Comparison of ENCODE assay signal across 9 cellular contexts in genomic region chr11:45405916-45406670, GRCh38.
DNase-seq lines count a peak whose midpoint lies in the region; TF ChIP-seq lines count a peak whose summit lies in the region.
"Had no signal": no experiment of that assay in that cellular context is flagged by ENCODE, and none has a peak within 500 bp of the region (broad histone marks: within the 10 kb centered on the region; RNA-seq: fewer than 3 reads in every experiment).

No MANE protein-coding gene starts in this region.

- no peak overlapping the region for H3K4me3 Mint-ChIP-seq in H9
- H3K4me3 Mint-ChIP-seq: stimulated activated naive CD8-positive, alpha-beta T cell treated with anti-CD3 and anti-CD28 coated beads, Interleukin-15, amount 100 ng/mL, for 72 hours had no signal

- no peak overlapping the region for H3T11ph ChIP-seq in H9 (ENCODE audit: low read length)

- no peaks in the 10 kb centered on the region for H3K9me3 Mint-ChIP-seq in H9
- H3K9me3 Mint-ChIP-seq: stimulated activated naive CD8-positive, alpha-beta T cell treated with anti-CD3 and anti-CD28 coated beads, Interleukin-15, amount 100 ng/mL, for 72 hours had no signal

- TF ChIP-seq CTCF in AG04449 (IDR thresholded peaks at IDR 0.05; ENCODE audit: insufficient read depth, low read length, missing control alignments) (peak; percentile 30), H9 (conservative IDR thresholded peaks at IDR 0.05) (peak; percentile 70), WERI-Rb-1 (IDR thresholded peaks at IDR 0.05; ENCODE audit: low read depth, low read length) (peak; percentile 22; the same call in 1 of the 2 replicates), kidney epithelial cell (IDR thresholded peaks at IDR 0.05; ENCODE audit: insufficient read depth, low read length, poor library complexity, severe bottlenecking) (peak; percentile 37)

- H3K4me3 ChIP-seq in AG04449 (ENCODE audit: low read depth, low read length) (no peak overlapping the region), WERI-Rb-1 (ENCODE audit: low read depth, low read length) (no peak overlapping the region), kidney epithelial cell (ENCODE audit: low read depth, low read length) (no peak overlapping the region)

- POLR2A ChIA-PET in AG04449 (lab: Yijun Ruan, JAX): no interaction called here

- H3K27ac ChIP-seq in H9 (ENCODE audit: insufficient read length, low read depth, low read length) (no peak overlapping the region), WERI-Rb-1 (no peak overlapping the region)

- no peak overlapping the region for H2BK120ac ChIP-seq in H9 (ENCODE audit: low read depth, low read length, poor library complexity, severe bottlenecking)

- H3K18ac ChIP-seq in H9 (ENCODE audit: insufficient read length, low read depth, low read length): no peak overlapping the region

- no peak overlapping the region for H3K4me2 ChIP-seq in H9 (ENCODE audit: insufficient read depth, insufficient read length, low read length)

- no peak overlapping the region for H4K5ac ChIP-seq in H9 (ENCODE audit: insufficient read length, low read depth, low read length)

- no peak overlapping the region for H4K8ac ChIP-seq in H9 (replicated peaks; ENCODE audit: insufficient read length, low read depth, low read length)

- H3K79me1 ChIP-seq in H9 (ENCODE audit: insufficient read depth, low read depth, low read length, poor library complexity, severe bottlenecking): no peaks in the 10 kb centered on the region

- H3K4ac ChIP-seq in H9 (ENCODE audit: low read depth, low read length): no peak overlapping the region

- no peak overlapping the region for H2BK20ac ChIP-seq in H9 (ENCODE audit: low read depth, low read length, poor library complexity, severe bottlenecking)

- H2BK15ac ChIP-seq in H9 (ENCODE audit: low read depth, low read length): no peak overlapping the region

- H2BK12ac ChIP-seq in H9 (ENCODE audit: insufficient read length, low read depth, low read length): no peak overlapping the region

- no peak overlapping the region for H3K56ac ChIP-seq in H9 (ENCODE audit: insufficient read length, low read depth, low read length)

- no peaks in the 10 kb centered on the region for H4K20me1 ChIP-seq in H9 (ENCODE audit: control insufficient read depth, insufficient read depth, insufficient read length)

- H3K79me2 ChIP-seq in H9 (ENCODE audit: insufficient read depth, low read length): no peaks in the 10 kb centered on the region

- no peak overlapping the region for H2AK5ac ChIP-seq in H9 (ENCODE audit: insufficient read length, low read length)

- WGBS in H9 (ENCODE audit: extremely low coverage, insufficient read length, low lambda C conversion rate): no CpG with 5 or more reads among the region's 3 CpGs

- CTCF ChIA-PET in AG04449 (lab: Yijun Ruan, JAX): interaction anchor here (0.7 to 5.1 kb wide), 14 partner anchors 10 to 365 kb away, joined by 3 to 46 read pairs (median 4); no protein-coding TSS in a partner anchor

- H3K27ac Mint-ChIP-seq in H9: no peak overlapping the region
- H3K27ac Mint-ChIP-seq: stimulated activated naive CD8-positive, alpha-beta T cell treated with anti-CD3 and anti-CD28 coated beads, Interleukin-15, amount 100 ng/mL, for 72 hours had no signal

- no peak overlapping the region for H2AFZ ChIP-seq in H9 (ENCODE audit: low read length)

- H3K4me1 Mint-ChIP-seq in H9: peaks cover 17 to 23% of the 10 kb centered on the region in 2 experiments
- H3K4me1 Mint-ChIP-seq: stimulated activated naive CD8-positive, alpha-beta T cell treated with anti-CD3 and anti-CD28 coated beads, Interleukin-15, amount 100 ng/mL, for 72 hours had no signal

- H4K91ac ChIP-seq in H9 (ENCODE audit: insufficient read length, low read depth, low read length): no peak overlapping the region

- peaks cover 7% of the 10 kb centered on the region; the same call in 1 of the 2 replicates for H3K4me1 ChIP-seq in H9 (ENCODE audit: insufficient read depth, low read length)

- H3K27me3 Mint-ChIP-seq in H9 (ENCODE audit: low read depth): peaks cover 16% of the 10 kb centered on the region

- no peaks in the 10 kb centered on the region for H3K23me2 ChIP-seq in H9 (ENCODE audit: insufficient read length, low read depth, low read length, poor library complexity, severe bottlenecking)

- no peak overlapping the region for H3K23ac ChIP-seq in H9 (ENCODE audit: insufficient read length, low read depth, low read length)

- DNase-seq in AG04449 (ENCODE audit: low read depth, low spot score) (no peak), H9 (no peak), WERI-Rb-1 (no peak), kidney epithelial cell (ENCODE audit: low read depth) (no peak), GOT3 (lab: John Stamatoyannopoulos, UW) (no peak), NCI-H1105 (lab: John Stamatoyannopoulos, UW) (no peak), NCI-H2171 (lab: John Stamatoyannopoulos, UW) (no peak)
- no peak for DNase-seq in stimulated activated naive CD4-positive, alpha-beta T cell treated with Interleukin-2 at 50 U/mL for 16 hours (lab: John Stamatoyannopoulos, UW)
- DNase-seq: stimulated activated naive CD8-positive, alpha-beta T cell treated with anti-CD3 and anti-CD28 coated beads, Interleukin-15, amount 100 ng/mL, for 72 hours had no signal

- H3K9ac ChIP-seq in H9 (ENCODE audit: extremely low read depth, insufficient read length, low read length): no peak overlapping the region

- H3K9me3 ChIP-seq in H9 (ENCODE audit: control insufficient read depth, low read depth, low read length): no peaks in the 10 kb centered on the region
- no peaks in the 10 kb centered on the region for H3K9me3 ChIP-seq in WERI-Rb-1 (ENCODE audit: severe bottlenecking)

- H3K14ac ChIP-seq in H9 (ENCODE audit: insufficient read depth, low read length): no peak overlapping the region

- H3K27me3 ChIP-seq in H9 (ENCODE audit: insufficient read depth, low read length) (no peaks in the 10 kb centered on the region), WERI-Rb-1 (ENCODE audit: insufficient read depth, low read depth, severe bottlenecking) (no peaks in the 10 kb centered on the region), kidney epithelial cell (ENCODE audit: control insufficient read depth, insufficient read depth, low read length) (peaks cover 6% of the 10 kb centered on the region)

- H3K36me3 Mint-ChIP-seq in H9 (ENCODE audit: insufficient read depth in 1 of 3, low read depth in 3 of 3): no peaks in the 10 kb centered on the region

- no peak overlapping the region for H2BK5ac ChIP-seq in H9 (ENCODE audit: insufficient read length, low read length)

- H3K36me3 ChIP-seq in WERI-Rb-1: no peaks in the 10 kb centered on the region
- no peaks in the 10 kb centered on the region for H3K36me3 ChIP-seq in kidney epithelial cell (ENCODE audit: control insufficient read depth, insufficient read depth, low read length)
